Comparison of ENCODE assay signal across 23 cellular contexts in genomic region chr4:173697840-173698239, GRCh38.
"Had no signal": no experiment of that assay in that cellular context is flagged by ENCODE, and none has a peak within 500 bp of the region (broad histone marks: within the 10 kb centered on the region; RNA-seq: fewer than 3 reads in every experiment).

No MANE protein-coding gene starts in this region.

- ATAC-seq: mucosa of descending colon; naive thymus-derived CD4-positive, alpha-beta T cell; natural killer cell treated with Interleukin-12 subunit alpha and Interleukin-12 subunit beta and Interleukin-15 and Interleukin-18, amount 100 ng/mL, for 72 hours; psoas muscle; stimulated activated effector memory CD8-positive, alpha-beta T cell treated with anti-CD3 and anti-CD28 coated beads, Interleukin-12 subunit alpha, Interleukin-12 subunit beta, amount 100 ng/mL, for 72 hours; upper lobe of right lung had no signal

- H3K4me1 ChIP-seq: parathyroid adenoma, psoas muscle, suprapubic skin, tibial artery, upper lobe of right lung had no signal

- H3K36me3 ChIP-seq: suprapubic skin, thoracic aorta, tibial artery, upper lobe of right lung had no signal

- H3K27ac ChIP-seq: parathyroid adenoma, psoas muscle, skin epidermis, suprapubic skin, thoracic aorta, tibial artery, upper lobe of right lung had no signal

- DNase-seq: glutamatergic neuron; hippocampal formation; kidney glomerular epithelial cell; left cardiac atrium; midbrain; mucosa of descending colon; naive thymus-derived CD4-positive, alpha-beta T cell; nucleus accumbens; psoas muscle; stimulated activated CD4-positive, alpha-beta T cell treated with anti-CD3 and anti-CD28 coated beads, Interleukin-12 subunit alpha, Interleukin-12 subunit beta, amount 100 ng/mL, for 4 hours; stimulated activated CD4-positive, alpha-beta T cell treated with anti-CD3 and anti-CD28 coated beads, Interleukin-15, amount 100 ng/mL, for 24 hours; stimulated activated CD4-positive, alpha-beta T cell treated with anti-CD3 and anti-CD28 coated beads, Interleukin-4, amount 100 ng/mL, for 24 hours; stimulated activated naive CD4-positive, alpha-beta T cell; tibial artery; trophoblast cell; upper lobe of right lung had no signal

- H3K27me3 ChIP-seq: suprapubic skin, tibial artery, upper lobe of right lung had no signal

- H3K4me3 ChIP-seq: lung, mucosa of descending colon, psoas muscle, skin epidermis, suprapubic skin, thoracic aorta, tibial artery, upper lobe of right lung had no signal

- H3K9me3 ChIP-seq: mucosa of descending colon, psoas muscle, suprapubic skin, thoracic aorta, tibial artery, upper lobe of right lung had no signal
